In genomic region chr3:3662610-3663009, GRCh38 we compare ENCODE assay signal across 20 cellular contexts.
DNase-seq lines count a peak whose midpoint lies in the region; FAIRE-seq and TF ChIP-seq lines count a peak whose summit lies in the region.
"Had no signal": no experiment of that assay in that cellular context is flagged by ENCODE, and none has a peak within 500 bp of the region (broad histone marks: within the 10 kb centered on the region; RNA-seq: fewer than 3 reads in every experiment).

No MANE protein-coding gene starts in this region.

- H3K36me3 Mint-ChIP-seq in MCF 10A (ENCODE audit: insufficient read depth, unreplicated experiment) = no peaks in the 10 kb centered on the region
- H3K36me3 Mint-ChIP-seq: CD4-positive, CD25-positive, alpha-beta regulatory T cell; CD8-positive, alpha-beta T cell had no signal

- H3K79me2 ChIP-seq in keratinocyte (ENCODE audit: control insufficient read depth, insufficient read depth, low read length) = no peaks in the 10 kb centered on the region

- no peak for TF ChIP-seq POLR2A in breast epithelium (IDR thresholded peaks at IDR 0.05)

- no peak overlapping the region for H3K4me3 Mint-ChIP-seq in MCF 10A (ENCODE audit: unreplicated experiment)
- H3K4me3 Mint-ChIP-seq: B cell; CD4-positive, CD25-positive, alpha-beta regulatory T cell; CD8-positive, alpha-beta T cell; H9 had no signal

- peak overlapping the region; percentile 50 for H2AFZ ChIP-seq in keratinocyte (ENCODE audit: control insufficient read depth, low read length)
- H2AFZ ChIP-seq: GM23248 had no signal

- H3K4me3 ChIP-seq in breast epithelium (no peak overlapping the region), epithelial cell of esophagus (ENCODE audit: low read length) (no peak overlapping the region), keratinocyte (ENCODE audit: control insufficient read depth in 2 of 3, extremely low read depth in 1 of 3, insufficient read depth in 2 of 3, low read depth in 1 of 3, low read length in 3 of 3) (no peak overlapping the region)
- H3K4me3 ChIP-seq: BLaER1, GM23248 had no signal

- H3K9me1 ChIP-seq in keratinocyte (ENCODE audit: control insufficient read depth, extremely low read depth, insufficient read depth, low read length) = no peaks in the 10 kb centered on the region

- H3K27ac Mint-ChIP-seq in MCF 10A (ENCODE audit: low read depth, unreplicated experiment) = peak overlapping the region; percentile 13
- H3K27ac Mint-ChIP-seq: B cell; CD4-positive, CD25-positive, alpha-beta regulatory T cell; CD8-positive, alpha-beta T cell; H9 had no signal

- TF ChIP-seq CTCF in MCF 10A (IDR thresholded peaks at IDR 0.05; ENCODE audit: unreplicated experiment) (no peak), breast epithelium (IDR thresholded peaks at IDR 0.05) (no peak), epithelial cell of esophagus (IDR thresholded peaks at IDR 0.05; ENCODE audit: insufficient read depth, low read depth, low read length, missing control alignments) (no peak), keratinocyte (optimal IDR thresholded peaks at IDR 0.05 in 1 of 3, IDR thresholded peaks at IDR 0.05 in 1 of 3, conservative IDR thresholded peaks at IDR 0.05 in 1 of 3; ENCODE audit: extremely low read depth in 1 of 3, insufficient read depth in 2 of 3, low read length in 3 of 3) (no peak)

- H3K27ac ChIP-seq in breast epithelium = no peak overlapping the region
- H3K27ac ChIP-seq in keratinocyte (ENCODE audit: control insufficient read depth, insufficient read depth, low read length) = no peak overlapping the region
- H3K27ac ChIP-seq: 22Rv1, BLaER1, C4-2B, GM23248 had no signal

- FAIRE-seq in keratinocyte (lab: Jason Lieb, UNC) = peak; percentile 77
- FAIRE-seq: A204.1, G401.6, GM12892 had no signal

- H3K27me3 Mint-ChIP-seq in MCF 10A (ENCODE audit: insufficient read depth, unreplicated experiment) = no peaks in the 10 kb centered on the region
- H3K27me3 Mint-ChIP-seq: B cell; CD4-positive, CD25-positive, alpha-beta regulatory T cell had no signal

- H4K20me1 ChIP-seq in keratinocyte (ENCODE audit: control insufficient read depth, extremely low read depth, insufficient read depth, low read length) = no peaks in the 10 kb centered on the region
- H4K20me1 ChIP-seq: BLaER1 had no signal

- CTCF ChIA-PET in MCF 10A (lab: Yijun Ruan, JAX) = no interaction called here

- H3K4me1 ChIP-seq in breast epithelium (no peaks in the 10 kb centered on the region), keratinocyte (ENCODE audit: control insufficient read depth, extremely low read depth, insufficient read depth, low read length) (peaks cover 18% of the 10 kb centered on the region)
- H3K4me1 ChIP-seq: Caco-2 had no signal

- BruUV-seq in MCF 10A (replicated peaks; lab: Mats Ljungman, UMichigan) = no TSS peak

- DNase-seq in MCF 10A (ENCODE audit: unreplicated experiment) = peak; percentile 34
- DNase-seq in breast epithelium (ENCODE audit: low spot score in 2 of 2) = no peak
- DNase-seq in epithelial cell of esophagus (ENCODE audit: low read depth) = peak; percentile 88
- DNase-seq in keratinocyte (ENCODE audit: low read depth, low spot score) = no peak
- DNase-seq in NCI-H2029 (lab: John Stamatoyannopoulos, UW) = no peak
- DNase-seq in iPS-NIHi7 (ENCODE audit: extremely low spot score) = no peak
- DNase-seq: Caco-2; CD4-positive, CD25-positive, alpha-beta regulatory T cell; CD8-positive, alpha-beta T cell; DMS153; DND-41; GM23248; H9 had no signal

- H3K4me2 ChIP-seq in keratinocyte (ENCODE audit: control insufficient read depth, extremely low read depth, insufficient read depth, low read depth, low read length) = peak overlapping the region; percentile 23
- H3K4me2 ChIP-seq: BLaER1 had no signal

- H3K9me3 ChIP-seq in breast epithelium (peaks cover 0 to 10% of the 10 kb centered on the region in 2 donors), keratinocyte (ENCODE audit: control insufficient read depth, low read depth, low read length) (no peaks in the 10 kb centered on the region)
- H3K9me3 ChIP-seq: BLaER1, Caco-2 had no signal

- intact Hi-C loops in MCF 10A (cut with micrococcal nuclease) (no loop called here), breast epithelium (cut with DNase I; ENCODE audit: low total_unique reads) (no loop called here)

- POLR2A ChIA-PET in MCF 10A (lab: Yijun Ruan, JAX) = interaction anchor here (0.6 to 1.0 kb wide), 2 partner anchors 10 to 535 kb away, joined by 3 read pairs; no protein-coding TSS in a partner anchor

- H3K4me1 Mint-ChIP-seq in MCF 10A (ENCODE audit: insufficient read depth, unreplicated experiment) = peaks cover 28% of the 10 kb centered on the region
- H3K4me1 Mint-ChIP-seq: CD4-positive, CD25-positive, alpha-beta regulatory T cell had no signal

- no peaks in the 10 kb centered on the region for H3K36me3 ChIP-seq in breast epithelium
- H3K36me3 ChIP-seq in keratinocyte (ENCODE audit: control insufficient read depth in 2 of 2, extremely low read depth in 1 of 2, insufficient read depth in 2 of 2, low read length in 2 of 2) = no peaks in the 10 kb centered on the region
- H3K36me3 ChIP-seq: BLaER1 had no signal

- H3K9me3 Mint-ChIP-seq in MCF 10A (ENCODE audit: unreplicated experiment) = no peaks in the 10 kb centered on the region

- H3K27me3 ChIP-seq in breast epithelium = no peaks in the 10 kb centered on the region
- H3K27me3 ChIP-seq in keratinocyte (ENCODE audit: control insufficient read depth, extremely low read depth, insufficient read depth, low read length) = no peaks in the 10 kb centered on the region
- H3K27me3 ChIP-seq: BLaER1 had no signal

- no peak overlapping the region for H3K9ac ChIP-seq in keratinocyte (ENCODE audit: control insufficient read depth, extremely low read depth, insufficient read depth, low read length)
- H3K9ac ChIP-seq: BLaER1, GM23248 had no signal

- dilution Hi-C loops in keratinocyte (cut with MboI; ENCODE audit: extremely low pct_ligation_motif_present, low sequenced_read_pairs) = no loop called here

Comparison
In these comparisons a context has a peak if more than half of its experiments do, and no peak if none do; other contexts are left out.
1. DNase-seq: peak in MCF 10A (single experiment) and epithelial cell of esophagus (single experiment); none in breast epithelium (0 of 2), keratinocyte (single experiment), NCI-H2029 (single experiment) and iPS-NIHi7 (single experiment).